1 cellular context compared by ENCODE assay signal in the genomic region with DNA sequence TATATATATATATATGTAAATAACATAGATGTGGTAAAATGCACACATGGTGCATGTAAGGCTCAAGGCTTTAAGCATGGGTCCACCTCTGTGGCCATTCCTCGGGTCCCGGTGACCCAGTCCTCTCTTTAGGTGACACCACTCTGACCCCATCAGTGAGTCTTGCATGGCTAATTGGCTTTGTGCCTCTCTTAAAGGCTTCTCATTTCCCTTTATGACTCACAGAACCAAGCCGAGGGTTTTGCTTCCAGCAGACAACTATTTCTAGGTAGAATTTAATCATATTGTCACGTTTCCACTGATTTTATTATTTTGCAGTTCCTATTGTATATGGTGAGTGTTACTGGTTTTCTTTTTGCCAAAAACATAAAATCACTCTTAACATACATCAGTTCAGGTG.
TF ChIP-seq lines count a peak whose summit lies in the region.

No MANE protein-coding gene starts in this region.

TF ChIP-seq in HepG2, 621 proteins besides CTCF, POLR2A, EP300 and RAD21 (continued from another document):
- TF ChIP-seq, protein P1, sequence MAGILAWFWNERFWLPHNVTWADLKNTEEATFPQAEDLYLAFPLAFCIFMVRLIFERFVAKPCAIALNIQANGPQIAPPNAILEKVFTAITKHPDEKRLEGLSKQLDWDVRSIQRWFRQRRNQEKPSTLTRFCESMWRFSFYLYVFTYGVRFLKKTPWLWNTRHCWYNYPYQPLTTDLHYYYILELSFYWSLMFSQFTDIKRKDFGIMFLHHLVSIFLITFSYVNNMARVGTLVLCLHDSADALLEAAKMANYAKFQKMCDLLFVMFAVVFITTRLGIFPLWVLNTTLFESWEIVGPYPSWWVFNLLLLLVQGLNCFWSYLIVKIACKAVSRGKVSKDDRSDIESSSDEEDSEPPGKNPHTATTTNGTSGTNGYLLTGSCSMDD (CRISPR knock-in tag; IDR thresholded peaks at IDR 0.05): no peak
- TF ChIP-seq CC2D1A (CRISPR knock-in tag; IDR thresholded peaks at IDR 0.05): no peak
- TF ChIP-seq ZNF121 (CRISPR knock-in tag; IDR thresholded peaks at IDR 0.05): no peak
- no peak for TF ChIP-seq NFRKB (IDR thresholded peaks at IDR 0.05)
- TF ChIP-seq SMYD3 (CRISPR knock-in tag; IDR thresholded peaks at IDR 0.05): no peak
- no peak for TF ChIP-seq FOXK2 (IDR thresholded peaks at IDR 0.05)
- no peak for TF ChIP-seq ZSCAN9 (CRISPR knock-in tag; IDR thresholded peaks at IDR 0.05; ENCODE audit: borderline replicate concordance)
- TF ChIP-seq RFX5 (IDR thresholded peaks at IDR 0.05; ENCODE audit: low read depth, low read length): no peak
- no peak for TF ChIP-seq ZNF605 (CRISPR knock-in tag; IDR thresholded peaks at IDR 0.05)
- TF ChIP-seq SCMH1 (CRISPR knock-in tag; IDR thresholded peaks at IDR 0.05; ENCODE audit: borderline replicate concordance): no peak
- TF ChIP-seq, protein P2, sequence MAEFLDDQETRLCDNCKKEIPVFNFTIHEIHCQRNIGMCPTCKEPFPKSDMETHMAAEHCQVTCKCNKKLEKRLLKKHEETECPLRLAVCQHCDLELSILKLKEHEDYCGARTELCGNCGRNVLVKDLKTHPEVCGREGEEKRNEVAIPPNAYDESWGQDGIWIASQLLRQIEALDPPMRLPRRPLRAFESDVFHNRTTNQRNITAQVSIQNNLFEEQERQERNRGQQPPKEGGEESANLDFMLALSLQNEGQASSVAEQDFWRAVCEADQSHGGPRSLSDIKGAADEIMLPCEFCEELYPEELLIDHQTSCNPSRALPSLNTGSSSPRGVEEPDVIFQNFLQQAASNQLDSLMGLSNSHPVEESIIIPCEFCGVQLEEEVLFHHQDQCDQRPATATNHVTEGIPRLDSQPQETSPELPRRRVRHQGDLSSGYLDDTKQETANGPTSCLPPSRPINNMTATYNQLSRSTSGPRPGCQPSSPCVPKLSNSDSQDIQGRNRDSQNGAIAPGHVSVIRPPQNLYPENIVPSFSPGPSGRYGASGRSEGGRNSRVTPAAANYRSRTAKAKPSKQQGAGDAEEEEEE (CRISPR knock-in tag; IDR thresholded peaks at IDR 0.05; ENCODE audit: borderline replicate concordance): no peak
- TF ChIP-seq ZBTB8A (CRISPR knock-in tag; IDR thresholded peaks at IDR 0.05; ENCODE audit: borderline replicate concordance, low read depth): no peak
- TF ChIP-seq SKI (IDR thresholded peaks at IDR 0.05; ENCODE audit: partially characterized antibody): no peak
- TF ChIP-seq, protein P3, sequence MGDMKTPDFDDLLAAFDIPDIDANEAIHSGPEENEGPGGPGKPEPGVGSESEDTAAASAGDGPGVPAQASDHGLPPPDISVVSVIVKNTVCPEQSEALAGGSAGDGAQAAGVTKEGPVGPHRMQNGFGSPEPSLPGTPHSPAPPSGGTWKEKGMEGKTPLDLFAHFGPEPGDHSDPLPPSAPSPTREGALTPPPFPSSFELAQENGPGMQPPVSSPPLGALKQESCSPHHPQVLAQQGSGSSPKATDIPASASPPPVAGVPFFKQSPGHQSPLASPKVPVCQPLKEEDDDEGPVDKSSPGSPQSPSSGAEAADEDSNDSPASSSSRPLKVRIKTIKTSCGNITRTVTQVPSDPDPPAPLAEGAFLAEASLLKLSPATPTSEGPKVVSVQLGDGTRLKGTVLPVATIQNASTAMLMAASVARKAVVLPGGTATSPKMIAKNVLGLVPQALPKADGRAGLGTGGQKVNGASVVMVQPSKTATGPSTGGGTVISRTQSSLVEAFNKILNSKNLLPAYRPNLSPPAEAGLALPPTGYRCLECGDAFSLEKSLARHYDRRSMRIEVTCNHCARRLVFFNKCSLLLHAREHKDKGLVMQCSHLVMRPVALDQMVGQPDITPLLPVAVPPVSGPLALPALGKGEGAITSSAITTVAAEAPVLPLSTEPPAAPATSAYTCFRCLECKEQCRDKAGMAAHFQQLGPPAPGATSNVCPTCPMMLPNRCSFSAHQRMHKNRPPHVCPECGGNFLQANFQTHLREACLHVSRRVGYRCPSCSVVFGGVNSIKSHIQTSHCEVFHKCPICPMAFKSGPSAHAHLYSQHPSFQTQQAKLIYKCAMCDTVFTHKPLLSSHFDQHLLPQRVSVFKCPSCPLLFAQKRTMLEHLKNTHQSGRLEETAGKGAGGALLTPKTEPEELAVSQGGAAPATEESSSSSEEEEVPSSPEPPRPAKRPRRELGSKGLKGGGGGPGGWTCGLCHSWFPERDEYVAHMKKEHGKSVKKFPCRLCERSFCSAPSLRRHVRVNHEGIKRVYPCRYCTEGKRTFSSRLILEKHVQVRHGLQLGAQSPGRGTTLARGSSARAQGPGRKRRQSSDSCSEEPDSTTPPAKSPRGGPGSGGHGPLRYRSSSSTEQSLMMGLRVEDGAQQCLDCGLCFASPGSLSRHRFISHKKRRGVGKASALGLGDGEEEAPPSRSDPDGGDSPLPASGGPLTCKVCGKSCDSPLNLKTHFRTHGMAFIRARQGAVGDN (CRISPR knock-in tag; IDR thresholded peaks at IDR 0.05): no peak
- TF ChIP-seq, protein P4, sequence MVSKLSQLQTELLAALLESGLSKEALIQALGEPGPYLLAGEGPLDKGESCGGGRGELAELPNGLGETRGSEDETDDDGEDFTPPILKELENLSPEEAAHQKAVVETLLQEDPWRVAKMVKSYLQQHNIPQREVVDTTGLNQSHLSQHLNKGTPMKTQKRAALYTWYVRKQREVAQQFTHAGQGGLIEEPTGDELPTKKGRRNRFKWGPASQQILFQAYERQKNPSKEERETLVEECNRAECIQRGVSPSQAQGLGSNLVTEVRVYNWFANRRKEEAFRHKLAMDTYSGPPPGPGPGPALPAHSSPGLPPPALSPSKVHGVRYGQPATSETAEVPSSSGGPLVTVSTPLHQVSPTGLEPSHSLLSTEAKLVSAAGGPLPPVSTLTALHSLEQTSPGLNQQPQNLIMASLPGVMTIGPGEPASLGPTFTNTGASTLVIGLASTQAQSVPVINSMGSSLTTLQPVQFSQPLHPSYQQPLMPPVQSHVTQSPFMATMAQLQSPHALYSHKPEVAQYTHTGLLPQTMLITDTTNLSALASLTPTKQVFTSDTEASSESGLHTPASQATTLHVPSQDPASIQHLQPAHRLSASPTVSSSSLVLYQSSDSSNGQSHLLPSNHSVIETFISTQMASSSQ (IDR thresholded peaks at IDR 0.05; ENCODE audit: low read depth): no peak
- TF ChIP-seq, protein P4 (CRISPR knock-in tag; IDR thresholded peaks at IDR 0.05; ENCODE audit: borderline replicate concordance): no peak
- TF ChIP-seq ZNF749 (CRISPR knock-in tag; IDR thresholded peaks at IDR 0.05; ENCODE audit: borderline replicate concordance): no peak
- TF ChIP-seq ZNF773 (CRISPR knock-in tag; IDR thresholded peaks at IDR 0.05; ENCODE audit: borderline replicate concordance): no peak
- TF ChIP-seq, protein P5, sequence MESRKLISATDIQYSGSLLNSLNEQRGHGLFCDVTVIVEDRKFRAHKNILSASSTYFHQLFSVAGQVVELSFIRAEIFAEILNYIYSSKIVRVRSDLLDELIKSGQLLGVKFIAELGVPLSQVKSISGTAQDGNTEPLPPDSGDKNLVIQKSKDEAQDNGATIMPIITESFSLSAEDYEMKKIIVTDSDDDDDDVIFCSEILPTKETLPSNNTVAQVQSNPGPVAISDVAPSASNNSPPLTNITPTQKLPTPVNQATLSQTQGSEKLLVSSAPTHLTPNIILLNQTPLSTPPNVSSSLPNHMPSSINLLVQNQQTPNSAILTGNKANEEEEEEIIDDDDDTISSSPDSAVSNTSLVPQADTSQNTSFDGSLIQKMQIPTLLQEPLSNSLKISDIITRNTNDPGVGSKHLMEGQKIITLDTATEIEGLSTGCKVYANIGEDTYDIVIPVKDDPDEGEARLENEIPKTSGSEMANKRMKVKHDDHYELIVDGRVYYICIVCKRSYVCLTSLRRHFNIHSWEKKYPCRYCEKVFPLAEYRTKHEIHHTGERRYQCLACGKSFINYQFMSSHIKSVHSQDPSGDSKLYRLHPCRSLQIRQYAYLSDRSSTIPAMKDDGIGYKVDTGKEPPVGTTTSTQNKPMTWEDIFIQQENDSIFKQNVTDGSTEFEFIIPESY (CRISPR knock-in tag; IDR thresholded peaks at IDR 0.05): no peak
